ENCODE assay signal across 1 cellular context in the genomic region with DNA sequence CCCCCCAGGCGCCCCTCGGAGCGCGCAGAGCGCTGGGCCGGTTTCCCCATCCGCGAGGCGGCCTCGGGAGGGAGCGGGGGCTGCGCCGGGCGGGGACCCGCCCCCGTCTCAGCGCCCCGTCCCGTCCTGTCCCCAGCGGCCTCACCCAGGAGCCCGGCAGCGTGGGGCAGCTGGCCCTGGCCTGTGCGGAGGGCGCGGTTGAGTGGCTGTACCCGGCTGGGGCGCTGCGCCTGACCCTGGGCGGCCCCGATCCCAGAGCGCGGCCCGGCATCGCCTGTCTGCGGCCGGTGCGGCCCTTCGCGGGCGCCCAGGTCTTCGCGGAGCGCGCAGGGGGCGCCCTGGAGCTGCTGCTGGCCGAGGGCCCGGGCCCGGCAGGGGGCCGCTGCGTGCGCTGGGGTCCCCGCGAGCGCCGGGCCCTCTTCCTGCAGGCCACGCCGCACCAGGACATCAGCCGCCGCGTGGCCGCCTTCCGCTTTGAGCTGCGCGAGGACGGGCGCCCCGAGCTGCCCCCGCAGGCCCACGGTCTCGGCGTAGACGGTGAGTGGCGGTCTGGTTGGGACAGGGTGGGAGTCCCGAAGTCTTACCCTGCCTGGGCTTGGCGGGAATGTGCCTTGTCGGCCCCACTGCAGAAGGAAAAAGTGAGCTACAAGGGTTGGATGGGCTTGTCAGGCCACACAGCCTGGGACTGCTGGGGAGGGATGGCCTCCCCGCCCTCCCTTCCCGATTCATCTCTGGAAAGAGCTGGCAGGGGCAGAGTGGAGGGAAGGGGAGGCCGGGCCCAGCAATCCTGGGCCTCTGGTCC.
TF ChIP-seq lines count a peak whose summit lies in the region.

No MANE protein-coding gene starts in this region.

TF ChIP-seq in K562, 482 proteins besides CTCF, POLR2A, EP300 and RAD21 (continued from another document and continues in another):
- TF ChIP-seq UBTF (IDR thresholded peaks at IDR 0.05; ENCODE audit: borderline replicate concordance in 1 of 2, low read depth in 2 of 2, low read length in 2 of 2) (peak; percentile 19 to 79; a peak in 1 of 4 replicates), PHTF2 (CRISPR knock-in tag; IDR thresholded peaks at IDR 0.05) (no peak), BRF1 (IDR thresholded peaks at IDR 0.05; ENCODE audit: borderline replicate concordance, extremely low read depth, insufficient read length) (no peak), TCF7 (IDR thresholded peaks at IDR 0.05; ENCODE audit: borderline replicate concordance) (no peak), CREB3 (tag; conservative IDR thresholded peaks at IDR 0.05; ENCODE audit: low read depth) (no peak), U2AF1 (optimal IDR thresholded peaks at IDR 0.05; ENCODE audit: low read depth, low read length) (peak; percentile 71), HES1 (IDR thresholded peaks at IDR 0.05; ENCODE audit: low read depth) (no peak), SRSF9 (IDR thresholded peaks at IDR 0.05; ENCODE audit: borderline replicate concordance, low read depth, low read length) (no peak), XRCC4 (IDR thresholded peaks at IDR 0.05; ENCODE audit: extremely low read depth, insufficient read depth, insufficient read length) (no peak), EP400 (IDR thresholded peaks at IDR 0.05) (no peak), SAFB (IDR thresholded peaks at IDR 0.05; ENCODE audit: borderline replicate concordance, low read depth, low read length) (0 out of 2 replicates have a peak, but pooled peaks have one; percentile 67), KLF16 (IDR thresholded peaks at IDR 0.05) (no peak), ZNF668 (CRISPR knock-in tag; IDR thresholded peaks at IDR 0.05) (no peak), ZBTB7A (IDR thresholded peaks at IDR 0.05; ENCODE audit: borderline replicate concordance, control insufficient read depth, low read depth, low read length) (peak; percentile 75; the same call in 1 of the 2 replicates), TFAM (CRISPR knock-in tag; conservative IDR thresholded peaks at IDR 0.05) (no peak), ZNF431 (CRISPR knock-in tag; IDR thresholded peaks at IDR 0.05) (no peak), REST (CRISPR knock-in tag; IDR thresholded peaks at IDR 0.05; ENCODE audit: low read depth) (0 out of 2 replicates have a peak, but pooled peaks have one; percentile 34), KLF1 (tag; IDR thresholded peaks at IDR 0.05) (no peak), KDM5B (IDR thresholded peaks at IDR 0.05; ENCODE audit: insufficient replicate concordance, low read depth, low read length) (peak; percentile 52), MCM5 (IDR thresholded peaks at IDR 0.05; ENCODE audit: low read depth) (no peak), ATF1 (CRISPR knock-in tag; IDR thresholded peaks at IDR 0.05) (no peak), ATF1 (tag; IDR thresholded peaks at IDR 0.05) (no peak), GABPB1 (CRISPR knock-in tag; IDR thresholded peaks at IDR 0.05) (no peak), ZNF79 (CRISPR knock-in tag; IDR thresholded peaks at IDR 0.05; ENCODE audit: low read depth) (no peak), ZHX1 (conservative IDR thresholded peaks at IDR 0.05; ENCODE audit: low read length) (no peak), SPI1 (IDR thresholded peaks at IDR 0.05; ENCODE audit: borderline replicate concordance, low read depth, low read length) (no peak), ERF (CRISPR knock-in tag; IDR thresholded peaks at IDR 0.05) (peak; percentile 41; the same call in 1 of the 2 replicates), ZNF507 (tag; conservative IDR thresholded peaks at IDR 0.05) (no peak), SAP30 (IDR thresholded peaks at IDR 0.05; ENCODE audit: borderline replicate concordance, insufficient read depth, low read depth, low read length, poor library complexity, severe bottlenecking) (peak; percentile 67)
- TF ChIP-seq, protein P1, sequence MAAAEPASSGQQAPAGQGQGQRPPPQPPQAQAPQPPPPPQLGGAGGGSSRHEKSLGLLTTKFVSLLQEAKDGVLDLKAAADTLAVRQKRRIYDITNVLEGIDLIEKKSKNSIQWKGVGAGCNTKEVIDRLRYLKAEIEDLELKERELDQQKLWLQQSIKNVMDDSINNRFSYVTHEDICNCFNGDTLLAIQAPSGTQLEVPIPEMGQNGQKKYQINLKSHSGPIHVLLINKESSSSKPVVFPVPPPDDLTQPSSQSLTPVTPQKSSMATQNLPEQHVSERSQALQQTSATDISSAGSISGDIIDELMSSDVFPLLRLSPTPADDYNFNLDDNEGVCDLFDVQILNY (CRISPR knock-in tag; IDR thresholded peaks at IDR 0.05), result no peak
- TF ChIP-seq, protein P2, sequence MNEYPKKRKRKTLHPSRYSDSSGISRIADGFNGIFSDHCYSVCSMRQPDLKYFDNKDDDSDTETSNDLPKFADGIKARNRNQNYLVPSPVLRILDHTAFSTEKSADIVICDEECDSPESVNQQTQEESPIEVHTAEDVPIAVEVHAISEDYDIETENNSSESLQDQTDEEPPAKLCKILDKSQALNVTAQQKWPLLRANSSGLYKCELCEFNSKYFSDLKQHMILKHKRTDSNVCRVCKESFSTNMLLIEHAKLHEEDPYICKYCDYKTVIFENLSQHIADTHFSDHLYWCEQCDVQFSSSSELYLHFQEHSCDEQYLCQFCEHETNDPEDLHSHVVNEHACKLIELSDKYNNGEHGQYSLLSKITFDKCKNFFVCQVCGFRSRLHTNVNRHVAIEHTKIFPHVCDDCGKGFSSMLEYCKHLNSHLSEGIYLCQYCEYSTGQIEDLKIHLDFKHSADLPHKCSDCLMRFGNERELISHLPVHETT (CRISPR knock-in tag; conservative IDR thresholded peaks at IDR 0.05 in 1 of 2, IDR thresholded peaks at IDR 0.05 in 1 of 2), result no peak
- TF ChIP-seq, protein P3, sequence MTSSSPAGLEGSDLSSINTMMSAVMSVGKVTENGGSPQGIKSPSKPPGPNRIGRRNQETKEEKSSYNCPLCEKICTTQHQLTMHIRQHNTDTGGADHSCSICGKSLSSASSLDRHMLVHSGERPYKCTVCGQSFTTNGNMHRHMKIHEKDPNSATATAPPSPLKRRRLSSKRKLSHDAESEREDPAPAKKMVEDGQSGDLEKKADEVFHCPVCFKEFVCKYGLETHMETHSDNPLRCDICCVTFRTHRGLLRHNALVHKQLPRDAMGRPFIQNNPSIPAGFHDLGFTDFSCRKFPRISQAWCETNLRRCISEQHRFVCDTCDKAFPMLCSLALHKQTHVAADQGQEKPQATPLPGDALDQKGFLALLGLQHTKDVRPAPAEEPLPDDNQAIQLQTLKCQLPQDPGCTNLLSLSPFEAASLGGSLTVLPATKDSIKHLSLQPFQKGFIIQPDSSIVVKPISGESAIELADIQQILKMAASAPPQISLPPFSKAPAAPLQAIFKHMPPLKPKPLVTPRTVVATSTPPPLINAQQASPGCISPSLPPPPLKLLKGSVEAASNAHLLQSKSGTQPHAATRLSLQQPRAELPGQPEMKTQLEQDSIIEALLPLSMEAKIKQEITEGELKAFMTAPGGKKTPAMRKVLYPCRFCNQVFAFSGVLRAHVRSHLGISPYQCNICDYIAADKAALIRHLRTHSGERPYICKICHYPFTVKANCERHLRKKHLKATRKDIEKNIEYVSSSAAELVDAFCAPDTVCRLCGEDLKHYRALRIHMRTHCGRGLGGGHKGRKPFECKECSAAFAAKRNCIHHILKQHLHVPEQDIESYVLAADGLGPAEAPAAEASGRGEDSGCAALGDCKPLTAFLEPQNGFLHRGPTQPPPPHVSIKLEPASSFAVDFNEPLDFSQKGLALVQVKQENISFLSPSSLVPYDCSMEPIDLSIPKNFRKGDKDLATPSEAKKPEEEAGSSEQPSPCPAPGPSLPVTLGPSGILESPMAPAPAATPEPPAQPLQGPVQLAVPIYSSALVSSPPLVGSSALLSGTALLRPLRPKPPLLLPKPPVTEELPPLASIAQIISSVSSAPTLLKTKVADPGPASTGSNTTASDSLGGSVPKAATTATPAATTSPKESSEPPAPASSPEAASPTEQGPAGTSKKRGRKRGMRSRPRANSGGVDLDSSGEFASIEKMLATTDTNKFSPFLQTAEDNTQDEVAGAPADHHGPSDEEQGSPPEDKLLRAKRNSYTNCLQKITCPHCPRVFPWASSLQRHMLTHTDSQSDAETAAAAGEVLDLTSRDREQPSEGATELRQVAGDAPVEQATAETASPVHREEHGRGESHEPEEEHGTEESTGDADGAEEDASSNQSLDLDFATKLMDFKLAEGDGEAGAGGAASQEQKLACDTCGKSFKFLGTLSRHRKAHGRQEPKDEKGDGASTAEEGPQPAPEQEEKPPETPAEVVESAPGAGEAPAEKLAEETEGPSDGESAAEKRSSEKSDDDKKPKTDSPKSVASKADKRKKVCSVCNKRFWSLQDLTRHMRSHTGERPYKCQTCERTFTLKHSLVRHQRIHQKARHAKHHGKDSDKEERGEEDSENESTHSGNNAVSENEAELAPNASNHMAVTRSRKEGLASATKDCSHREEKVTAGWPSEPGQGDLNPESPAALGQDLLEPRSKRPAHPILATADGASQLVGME (CRISPR knock-in tag; IDR thresholded peaks at IDR 0.05), result no peak
- TF ChIP-seq, protein P4, sequence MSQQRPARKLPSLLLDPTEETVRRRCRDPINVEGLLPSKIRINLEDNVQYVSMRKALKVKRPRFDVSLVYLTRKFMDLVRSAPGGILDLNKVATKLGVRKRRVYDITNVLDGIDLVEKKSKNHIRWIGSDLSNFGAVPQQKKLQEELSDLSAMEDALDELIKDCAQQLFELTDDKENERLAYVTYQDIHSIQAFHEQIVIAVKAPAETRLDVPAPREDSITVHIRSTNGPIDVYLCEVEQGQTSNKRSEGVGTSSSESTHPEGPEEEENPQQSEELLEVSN (IDR thresholded peaks at IDR 0.05; ENCODE audit: borderline replicate concordance in 1 of 2, extremely low read depth in 1 of 2, insufficient read depth in 1 of 2, insufficient read length in 1 of 2, low read depth in 1 of 2, low read length in 1 of 2, poor library complexity in 1 of 2, severe bottlenecking in 1 of 2), result peak; percentile 28 to 59
